In the genomic region with DNA sequence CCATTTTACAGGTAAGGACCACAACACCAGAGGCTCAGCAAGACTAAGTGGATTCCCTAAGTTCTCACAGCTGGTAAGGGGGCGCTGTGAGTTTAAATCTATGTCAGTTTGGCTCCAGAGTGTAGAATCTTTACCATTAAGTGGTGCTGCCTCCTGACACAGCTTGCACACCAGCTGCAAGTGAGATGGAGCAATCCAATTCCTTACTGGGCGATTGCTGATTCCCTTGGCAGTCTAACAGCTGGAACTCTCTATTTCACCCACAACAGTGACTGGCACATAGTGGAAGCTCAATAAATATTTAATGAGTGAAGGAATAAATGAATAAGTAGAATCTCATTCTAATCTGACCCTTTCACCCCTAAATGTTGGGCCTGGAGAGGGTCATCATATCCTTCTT, we compare ENCODE assay signal across 19 cellular contexts.
"Had no signal": no experiment of that assay in that cellular context is flagged by ENCODE, and none has a peak within 500 bp of the region (broad histone marks: within the 10 kb centered on the region; RNA-seq: fewer than 3 reads in every experiment).

No MANE protein-coding gene starts in this region.

- H3K36me3 ChIP-seq: colonic mucosa, gastrocnemius medialis, heart right ventricle, right atrium auricular region, sigmoid colon, tibial nerve, upper lobe of right lung, vagina had no signal

- H3K4me3 ChIP-seq: colonic mucosa, gastrocnemius medialis, heart right ventricle, right atrium auricular region, sigmoid colon, testis, tibial nerve, upper lobe of right lung, vagina had no signal

- ATAC-seq: gastrocnemius medialis; heart right ventricle; naive thymus-derived CD4-positive, alpha-beta T cell; upper lobe of right lung had no signal

- DNase-seq: colonic mucosa; dermis blood vessel endothelial cell; gastrocnemius medialis; heart right ventricle; hypothalamus; kidney glomerular epithelial cell; mammary epithelial cell; naive thymus-derived CD4-positive, alpha-beta T cell; posterior cingulate gyrus; sigmoid colon; small intestine; stimulated activated CD4-positive, alpha-beta T cell treated with anti-CD3 and anti-CD28 coated beads, Interleukin-2, amount 100 ng/mL, for 48 hours; testis; upper lobe of right lung had no signal

- H3K9me3 ChIP-seq: colonic mucosa, gastrocnemius medialis, heart right ventricle, right atrium auricular region, sigmoid colon, testis, tibial nerve, upper lobe of right lung, vagina had no signal

- H3K9me3 Mint-ChIP-seq: neural crest cell; stimulated activated naive CD8-positive, alpha-beta T cell treated with anti-CD3 and anti-CD28 coated beads, Interleukin-15, Interleukin-2, amounts not matched to agents 100 ng/mL and 50 ng/mL, for 24 hours had no signal

- H3K27me3 ChIP-seq: colonic mucosa, gastrocnemius medialis, heart right ventricle, right atrium auricular region, sigmoid colon, testis, tibial nerve, upper lobe of right lung, vagina had no signal

- H3K36me3 Mint-ChIP-seq: naive thymus-derived CD4-positive, alpha-beta T cell had no signal

- H3K27ac Mint-ChIP-seq: naive thymus-derived CD4-positive, alpha-beta T cell; stimulated activated naive CD8-positive, alpha-beta T cell treated with anti-CD3 and anti-CD28 coated beads, Interleukin-15, Interleukin-2, amounts not matched to agents 100 ng/mL and 50 ng/mL, for 24 hours had no signal

- H3K4me3 Mint-ChIP-seq: naive thymus-derived CD4-positive, alpha-beta T cell; neural crest cell; stimulated activated naive CD8-positive, alpha-beta T cell treated with anti-CD3 and anti-CD28 coated beads, Interleukin-15, Interleukin-2, amounts not matched to agents 100 ng/mL and 50 ng/mL, for 24 hours had no signal
